8 cellular contexts compared by ENCODE assay signal in genomic region chr15:58957101-58957973, GRCh38. TPM values are rescaled to one million over a fixed set of nuclear protein-coding genes. Genes with fewer than 3 reads are reported as not detected.
DNase-seq lines count a peak whose midpoint lies in the region; ATAC-seq, FAIRE-seq and TF ChIP-seq lines count a peak whose summit lies in the region.

No MANE protein-coding gene starts in this region.

- no peak overlapping the region for H2AFZ ChIP-seq in HepG2 (ENCODE audit: low read length)

- ATAC-seq in HG03175 (IDR thresholded peaks at IDR 0.05; ENCODE audit: unreplicated experiment): peak; percentile 87
- peak; percentile 99 for ATAC-seq in HepG2

- no peaks in the 10 kb centered on the region for H4K20me1 ChIP-seq in HepG2 (ENCODE audit: insufficient read depth, low read length)

- H3K27me3 ChIP-seq in HepG2 (ENCODE audit: control insufficient read depth in 1 of 2, insufficient read depth in 2 of 2, low read length in 2 of 2): no peaks in the 10 kb centered on the region

- no peaks in the 10 kb centered on the region for H3K9me3 ChIP-seq in HepG2 (ENCODE audit: low read length)

- 10% methylated on average over 7 of the region's 8 CpGs for WGBS in HepG2 (ENCODE audit: low lambda C conversion rate)

- 0 out of 2 replicates have a peak overlapping the region, but pooled peaks have one; percentile 13 for H3K4me2 ChIP-seq in HepG2 (ENCODE audit: low read depth, low read length)

- no peaks in the 10 kb centered on the region for H3K79me2 ChIP-seq in HepG2 (ENCODE audit: insufficient read depth, low read length)

- FAIRE-seq in HepG2 (lab: Jason Lieb, UNC): peak; percentile 94

- BruUV-seq in HepG2 (replicated peaks; lab: Mats Ljungman, UMichigan): no TSS peak

- H3K9ac ChIP-seq in HepG2 (ENCODE audit: insufficient read depth, low read depth, low read length): no peak overlapping the region

- intact Hi-C loops in HepG2 (cut with micrococcal nuclease; ENCODE audit: unreplicated experiment) (loop anchor here (5.0 kb wide), 1 partner anchor 535 kb away; no protein-coding TSS in a partner anchor), posterior vena cava (cut with DNase I) (no loop called here)

- no peak for TF ChIP-seq POLR2A in HepG2 (IDR thresholded peaks at IDR 0.05; ENCODE audit: insufficient read depth in 1 of 2, low read depth in 2 of 2, low read length in 2 of 2)

- peak; percentile 72 for TF ChIP-seq CTCF in GM12874 (IDR thresholded peaks at IDR 0.05; ENCODE audit: insufficient read depth, low read depth, low read length)
- TF ChIP-seq CTCF in HepG2 (CRISPR knock-in tag; IDR thresholded peaks at IDR 0.05): peak; percentile 79

- H3K27ac ChIP-seq in HepG2 (ENCODE audit: extremely low read length, insufficient read depth, low read length): no peak overlapping the region

- H3K4me1 ChIP-seq in HepG2 (ENCODE audit: insufficient read depth, low read length): no peaks in the 10 kb centered on the region

- H3K36me3 ChIP-seq in HepG2 (replicated peaks in 1 of 2; ENCODE audit: control insufficient read depth in 1 of 2, insufficient read depth in 2 of 2, low read length in 2 of 2): no peaks in the 10 kb centered on the region

- CTCF ChIA-PET in HepG2 (lab: Yijun Ruan, JAX; ENCODE audit: low intra/inter-chr PET ratio, low total read pairs): interaction anchor here (0.9 to 1.7 kb wide), 3 partner anchors 535 to 572 kb away, joined by 4 to 8 read pairs (median 5); no protein-coding TSS in a partner anchor

- peak; percentile 49; the same call in 1 of the 2 replicates for TF ChIP-seq RAD21 in HepG2 (CRISPR knock-in tag; IDR thresholded peaks at IDR 0.05)

- H3K4me3 ChIP-seq in HepG2 (replicated peaks in 1 of 3; ENCODE audit: insufficient read depth in 1 of 3, low read depth in 2 of 3, low read length in 3 of 3): no peak overlapping the region; a peak in 1 of 6 replicates

- in situ Hi-C loops in HepG2 (cut with HindIII; ENCODE audit: extremely low pct_ligation_motif_present, low pct_unique_long_range_greater_than_20kb): loop anchor here (10.0 kb wide), 1 partner anchor 537 kb away; no protein-coding TSS in a partner anchor

- no peak for TF ChIP-seq EP300 in HepG2 (IDR thresholded peaks at IDR 0.05; ENCODE audit: low read depth in 2 of 2, low read length in 2 of 2)
- TF ChIP-seq EP300 in HepG2 (CRISPR knock-in tag; IDR thresholded peaks at IDR 0.05; ENCODE audit: borderline replicate concordance): no peak

- DNase-seq in NCI-H460 (ENCODE audit: extremely low read depth, low read depth): peak; percentile 72
- peak; percentile 54 for DNase-seq in activated CD4-positive, CD25-positive, alpha-beta regulatory T cell treated with anti-CD3 and anti-CD28 coated beads, Interleukin-2, amount 50 U/mL, for 16 hours (ENCODE audit: low read depth, low spot score)
- DNase-seq in cerebellar cortex (ENCODE audit: low spot score): peak; percentile 61
- peak; percentile 69 for DNase-seq in HepG2 (ENCODE audit: low spot score)
- peak; percentile 37 for DNase-seq in stimulated activated CD8-positive, alpha-beta memory T cell treated with anti-CD3 and anti-CD28 coated beads, Interleukin-15, amount 100 ng/mL, for 1 hour (ENCODE audit: low read depth)
- no peak for DNase-seq in posterior vena cava (ENCODE audit: low spot score)

- POLR2A ChIA-PET in HepG2 (lab: Yijun Ruan, JAX): no interaction called here

TF ChIP-seq in HepG2, 621 proteins besides CTCF, POLR2A, EP300 and RAD21:
- TF ChIP-seq SMC3 (IDR thresholded peaks at IDR 0.05; ENCODE audit: low read length) (peak; percentile 74), CBX1 (IDR thresholded peaks at IDR 0.05; ENCODE audit: low read depth) (no peak), STAG1 (CRISPR knock-in tag; IDR thresholded peaks at IDR 0.05) (peak; percentile 69), NFYB (CRISPR knock-in tag; IDR thresholded peaks at IDR 0.05) (no peak), SPEN (CRISPR knock-in tag; IDR thresholded peaks at IDR 0.05; ENCODE audit: low read depth) (no peak), FOXA1 (IDR thresholded peaks at IDR 0.05) (no peak), FOXA1 (CRISPR knock-in tag; IDR thresholded peaks at IDR 0.05) (peak; percentile 73), MTA3 (CRISPR knock-in tag; IDR thresholded peaks at IDR 0.05) (no peak)

RNA-seq across cellular contexts. Expression of gene SLTM, which starts 23.9 kb away (rescaled TPM):
- total RNA-seq in NCI-H460 (2014; rRNA removed; shearing (Covaris generic)): 83.1 and 114 TPM in 2 replicates
- polyA plus RNA-seq in NCI-H460 (2014; cell fraction: nucleus; rRNA removed): 88.7 and 120 TPM in 2 replicates
- total RNA-seq in HepG2 (2016; rRNA removed; fragmentation: Illumina TruSeq; extraction: Trizol) (58.0 and 64.2 TPM in 2 replicates), posterior vena cava (10 to 100 TPM; 71.1 to 71.6 TPM)
- total RNA-seq in HepG2 (2016; cell fraction: cytosol; rRNA removed; fragmentation: Illumina TruSeq; extraction: Trizol; ENCODE audit: low read depth): 85.4 and 92.4 TPM in 2 replicates
- total RNA-seq in HepG2 (2016; cell fraction: insoluble cytoplasmic fraction; rRNA removed; fragmentation: Illumina TruSeq; extraction: Trizol): 52.5 and 70.6 TPM in 2 replicates
- total RNA-seq in HepG2 (2016; cell fraction: membrane; rRNA removed; fragmentation: Illumina TruSeq; extraction: Trizol): 33.2 and 33.4 TPM in 2 replicates
- 120 TPM in 2 replicates for total RNA-seq in HepG2 (2016; cell fraction: nucleus; rRNA removed; fragmentation: Illumina TruSeq; extraction: Trizol)
- polyA plus RNA-seq in HepG2 (2011; rRNA removed): 20.3 and 22.0 TPM in 2 replicates
- polyA plus RNA-seq in HepG2 (2011; cell fraction: cytosol; rRNA removed): 13.2 and 16.1 TPM in 2 replicates
- 61.3 and 71.8 TPM in 2 replicates for polyA plus RNA-seq in HepG2 (2011; cell fraction: nucleus; rRNA removed)
- 39.7 and 46.8 TPM in 2 replicates for polyA plus RNA-seq in HepG2 (2012)
- polyA plus RNA-seq in HepG2 (2016; cell fraction: cytosol; fragmentation: Illumina TruSeq; extraction: Trizol; ENCODE audit: low read depth): 28.8 and 28.9 TPM in 2 replicates
- polyA plus RNA-seq in HepG2 (2016; cell fraction: insoluble cytoplasmic fraction; fragmentation: Illumina TruSeq; extraction: Trizol; ENCODE audit: low read depth): 56.6 and 65.2 TPM in 2 replicates
- 21.9 and 25.0 TPM in 2 replicates for polyA plus RNA-seq in HepG2 (2016; cell fraction: membrane; fragmentation: Illumina TruSeq; extraction: Trizol; ENCODE audit: low read depth)
- 88.9 and 106 TPM in 2 replicates for polyA plus RNA-seq in HepG2 (2016; cell fraction: nucleus; fragmentation: Illumina TruSeq; extraction: Trizol; ENCODE audit: insufficient read depth, low read depth)
- polyA minus RNA-seq in HepG2 (2011; rRNA and poly(A)+ RNA removed; ENCODE audit: low replicate concordance): 20.5 and 36.5 TPM in 2 replicates
- polyA minus RNA-seq in HepG2 (2011; cell fraction: cytosol; rRNA and poly(A)+ RNA removed): 14.5 and 29.8 TPM in 2 replicates
- 202 and 232 TPM in 2 replicates for polyA minus RNA-seq in HepG2 (2011; cell fraction: nucleus; rRNA and poly(A)+ RNA removed)

RNA-seq across cellular contexts. Expression of gene RNF111, which starts 30.1 kb away (rescaled TPM):
- 3.8 and 4.8 TPM in 2 replicates for total RNA-seq in NCI-H460 (2014; rRNA removed; shearing (Covaris generic))
- polyA plus RNA-seq in NCI-H460 (2014; cell fraction: nucleus; rRNA removed): 7.3 and 13.8 TPM in 2 replicates
- total RNA-seq in HepG2 (2016; rRNA removed; fragmentation: Illumina TruSeq; extraction: Trizol) (12.1 and 16.0 TPM in 2 replicates), posterior vena cava (10 to 100 TPM; 24.9 to 30.4 TPM)
- 10.6 and 15.3 TPM in 2 replicates for total RNA-seq in HepG2 (2016; cell fraction: cytosol; rRNA removed; fragmentation: Illumina TruSeq; extraction: Trizol; ENCODE audit: low read depth)
- 8.8 and 9.5 TPM in 2 replicates for total RNA-seq in HepG2 (2016; cell fraction: insoluble cytoplasmic fraction; rRNA removed; fragmentation: Illumina TruSeq; extraction: Trizol)
- total RNA-seq in HepG2 (2016; cell fraction: membrane; rRNA removed; fragmentation: Illumina TruSeq; extraction: Trizol): 14.8 and 16.8 TPM in 2 replicates
- 14.1 and 18.6 TPM in 2 replicates for total RNA-seq in HepG2 (2016; cell fraction: nucleus; rRNA removed; fragmentation: Illumina TruSeq; extraction: Trizol)
- polyA plus RNA-seq in HepG2 (2011; rRNA removed): 19.4 and 23.1 TPM in 2 replicates
- polyA plus RNA-seq in HepG2 (2011; cell fraction: cytosol; rRNA removed): 8.5 and 10.4 TPM in 2 replicates
- 12.0 and 16.4 TPM in 2 replicates for polyA plus RNA-seq in HepG2 (2011; cell fraction: nucleus; rRNA removed)
- polyA plus RNA-seq in HepG2 (2012): 11.2 and 12.4 TPM in 2 replicates
- polyA plus RNA-seq in HepG2 (2016; cell fraction: cytosol; fragmentation: Illumina TruSeq; extraction: Trizol; ENCODE audit: low read depth): 0.74 and 1.5 TPM in 2 replicates
- polyA plus RNA-seq in HepG2 (2016; cell fraction: insoluble cytoplasmic fraction; fragmentation: Illumina TruSeq; extraction: Trizol; ENCODE audit: low read depth): 11.5 and 12.0 TPM in 2 replicates
- 2.3 and 2.7 TPM in 2 replicates for polyA plus RNA-seq in HepG2 (2016; cell fraction: membrane; fragmentation: Illumina TruSeq; extraction: Trizol; ENCODE audit: low read depth)
- polyA plus RNA-seq in HepG2 (2016; cell fraction: nucleus; fragmentation: Illumina TruSeq; extraction: Trizol; ENCODE audit: insufficient read depth, low read depth): 21.6 and 27.5 TPM in 2 replicates
- polyA minus RNA-seq in HepG2 (2011; rRNA and poly(A)+ RNA removed; ENCODE audit: low replicate concordance): 64.6 and 132 TPM in 2 replicates
- polyA minus RNA-seq in HepG2 (2011; cell fraction: cytosol; rRNA and poly(A)+ RNA removed): 13.6 and 15.8 TPM in 2 replicates
- polyA minus RNA-seq in HepG2 (2011; cell fraction: nucleus; rRNA and poly(A)+ RNA removed): 49.4 and 60.7 TPM in 2 replicates
